Comparison of ENCODE assay signal across 1 cellular context in the genomic region with DNA sequence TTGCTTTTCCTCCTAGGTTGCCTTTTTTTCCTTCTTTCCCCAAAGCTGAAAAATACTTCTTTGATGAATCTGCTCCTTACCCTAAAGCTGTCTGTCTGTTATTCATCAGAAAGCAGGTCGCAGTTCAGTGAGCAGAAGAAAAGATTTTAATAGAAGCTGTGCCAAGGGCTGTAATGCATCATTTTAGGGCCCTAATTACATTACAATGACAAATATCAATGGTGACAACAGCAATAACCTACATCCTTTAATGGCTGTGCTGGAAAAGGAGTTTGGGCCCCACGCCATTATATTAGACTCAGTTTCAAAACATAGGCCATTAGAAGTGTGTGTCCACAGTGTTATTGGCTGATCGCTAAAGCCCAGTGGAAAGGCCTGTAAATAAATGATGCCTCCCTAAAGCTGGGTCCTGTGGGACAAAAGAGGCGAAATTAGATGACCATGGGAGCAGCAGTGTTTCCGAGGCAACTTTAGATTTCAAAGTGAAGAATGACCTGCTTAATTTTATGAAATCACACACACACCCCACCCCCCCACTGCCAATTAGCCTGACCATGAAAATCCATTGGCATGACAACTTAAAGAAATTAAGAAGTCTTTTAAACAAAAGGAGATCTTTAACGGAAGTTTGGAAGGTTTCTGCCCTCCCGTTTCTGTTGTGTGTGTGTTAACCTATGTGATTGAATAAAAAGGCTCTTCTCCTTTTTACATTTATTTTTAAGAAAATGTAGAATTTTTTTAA.
TF ChIP-seq lines count a peak whose summit lies in the region.

No MANE protein-coding gene starts in this region.

TF ChIP-seq in HepG2, 621 proteins besides CTCF, POLR2A, EP300 and RAD21 (continued from another document):
- TF ChIP-seq, protein P1, sequence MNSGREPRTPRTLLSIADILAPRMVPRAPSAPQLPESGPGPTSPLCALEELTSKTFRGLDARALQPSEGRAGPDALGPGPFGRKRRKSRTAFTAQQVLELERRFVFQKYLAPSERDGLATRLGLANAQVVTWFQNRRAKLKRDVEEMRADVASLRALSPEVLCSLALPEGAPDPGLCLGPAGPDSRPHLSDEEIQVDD (CRISPR knock-in tag; IDR thresholded peaks at IDR 0.05; ENCODE audit: borderline replicate concordance): no peak
- no peak for TF ChIP-seq ZNF446 (CRISPR knock-in tag; IDR thresholded peaks at IDR 0.05)
TF ChIP-seq in HepG2: peak in this region for 0.
